ENCODE assay signal across 5 cellular contexts in genomic region chr10:80534646-80535045, GRCh38. TPM values are rescaled to one million over a fixed set of nuclear protein-coding genes. Genes with fewer than 3 reads are reported as not detected.
"Had no signal": no experiment of that assay in that cellular context is flagged by ENCODE, and none has a peak within 500 bp of the region (broad histone marks: within the 10 kb centered on the region; RNA-seq: fewer than 3 reads in every experiment).

No MANE protein-coding gene starts in this region.

RNA-seq across cellular contexts. Expression of gene SH2D4B, which starts 3.1 kb away (rescaled TPM):
- total RNA-seq: GM23248, H4, H7, HepG2, HFFc6 had no signal
